In genomic region chr22:23251445-23252093, GRCh38 we compare ENCODE assay signal across 10 cellular contexts.
DNase-seq lines count a peak whose midpoint lies in the region; ATAC-seq, FAIRE-seq and TF ChIP-seq lines count a peak whose summit lies in the region.
"Had no signal": no experiment of that assay in that cellular context is flagged by ENCODE, and none has a peak within 500 bp of the region (broad histone marks: within the 10 kb centered on the region; RNA-seq: fewer than 3 reads in every experiment).

No MANE protein-coding gene starts in this region.

- DNase-seq in stimulated activated CD4-positive, alpha-beta T cell treated with anti-CD3 and anti-CD28 coated beads, Interleukin-2, amount 100 ng/mL, for 24 hours = peak; percentile 13 to 24
- DNase-seq in stimulated activated CD4-positive, alpha-beta T cell treated with anti-CD3 and anti-CD28 coated beads, Interleukin-4, amount 100 ng/mL, for 1 hour = no peak
- peak; percentile 38 for DNase-seq in RWPE1 (ENCODE audit: low spot score)
- peak; percentile 41 for DNase-seq in fibroblast of the aortic adventitia (ENCODE audit: low read depth)
- DNase-seq in urothelium cell line (ENCODE audit: low spot score) = peak; percentile 43
- DNase-seq in right atrium auricular region (ENCODE audit: low spot score) = no peak
- DNase-seq: NCI-H2107 had no signal

- H3K27ac ChIP-seq in RWPE1 (peak overlapping the region; percentile 71), right atrium auricular region (no peak overlapping the region)
- H3K27ac ChIP-seq: cardiac muscle cell had no signal

- TF ChIP-seq CTCF in RWPE1 (conservative IDR thresholded peaks at IDR 0.05; ENCODE audit: low read depth) = no peak
- no peak for TF ChIP-seq CTCF in fibroblast of the aortic adventitia (IDR thresholded peaks at IDR 0.05; ENCODE audit: insufficient read depth, low read length)
- TF ChIP-seq CTCF in right atrium auricular region (IDR thresholded peaks at IDR 0.05) = no peak

- ATAC-seq in HG02981 (IDR thresholded peaks at IDR 0.05; ENCODE audit: unreplicated experiment) (no peak), HG03280 (IDR thresholded peaks at IDR 0.05; ENCODE audit: unreplicated experiment) (no peak)

- H3K4me1 ChIP-seq in right atrium auricular region = peaks cover 0 to 12% of the 10 kb centered on the region in 2 donors

- CTCF ChIA-PET in RWPE1 (lab: Yijun Ruan, JAX) = no interaction called here

- FAIRE-seq in urothelium cell line (lab: Jason Lieb, UNC) = peak; percentile 46

- POLR2A ChIA-PET in RWPE1 (lab: Yijun Ruan, JAX; ENCODE audit: low non-redundant PET) = interaction anchor here (0.6 kb wide), 1 partner anchor 25 kb away, joined by 3 read pairs; no protein-coding TSS in a partner anchor

- no peak overlapping the region for H3K4me3 ChIP-seq in fibroblast of the aortic adventitia (ENCODE audit: low read depth, low read length)
- H3K4me3 ChIP-seq in right atrium auricular region = no peak overlapping the region
- H3K4me3 ChIP-seq: cardiac muscle cell had no signal

- H3K27me3 ChIP-seq in right atrium auricular region = no peaks in the 10 kb centered on the region
- H3K27me3 ChIP-seq: cardiac muscle cell had no signal

- peaks cover 6% of the 10 kb centered on the region for H3K36me3 ChIP-seq in right atrium auricular region

- H3K9me3 ChIP-seq in right atrium auricular region = no peaks in the 10 kb centered on the region

Comparison
In these comparisons a context has a peak if more than half of its experiments do, and no peak if none do; other contexts are left out.
1. DNase-seq: peak in stimulated activated CD4-positive, alpha-beta T cell treated with anti-CD3 and anti-CD28 coated beads, Interleukin-2, amount 100 ng/mL, for 24 hours (2 of 2), RWPE1 (single experiment), fibroblast of the aortic adventitia (single experiment) and urothelium cell line (single experiment); none in stimulated activated CD4-positive, alpha-beta T cell treated with anti-CD3 and anti-CD28 coated beads, Interleukin-4, amount 100 ng/mL, for 1 hour (single experiment) and right atrium auricular region (single experiment).